ENCODE assay signal across 10 cellular contexts in genomic region chr6:127100510-127101140, GRCh38. TPM values are rescaled to one million over a fixed set of nuclear protein-coding genes. Genes with fewer than 3 reads are reported as not detected.
DNase-seq lines count a peak whose midpoint lies in the region; ATAC-seq, FAIRE-seq and TF ChIP-seq lines count a peak whose summit lies in the region.
"Had no signal": no experiment of that assay in that cellular context is flagged by ENCODE, and none has a peak within 500 bp of the region (broad histone marks: within the 10 kb centered on the region; RNA-seq: fewer than 3 reads in every experiment).

No MANE protein-coding gene starts in this region.

- peaks cover 2% of the 10 kb centered on the region for H3K27me3 ChIP-seq in AG04450 (ENCODE audit: control insufficient read depth, insufficient read depth, low read length)

- peaks cover 4% of the 10 kb centered on the region for H3K27me3 Mint-ChIP-seq in activated naive CD8-positive, alpha-beta T cell treated with anti-CD3 and anti-CD28 coated beads, Interleukin-2, amount 50 U/mL, for 24 hours

- H3K9me3 Mint-ChIP-seq in activated naive CD8-positive, alpha-beta T cell treated with anti-CD3 and anti-CD28 coated beads, Interleukin-2, amount 50 U/mL, for 24 hours, result no peaks in the 10 kb centered on the region

- CTCF ChIA-PET in AG04450 (lab: Charles Lee), result interaction anchor here (0.6 to 2.7 kb wide), 12 partner anchors 20 to 1061 kb away, joined by 3 to 13 read pairs (median 4); no protein-coding TSS in a partner anchor

- no peak for TF ChIP-seq EP300 in Ishikawa (IDR thresholded peaks at IDR 0.05; ENCODE audit: borderline replicate concordance)

- no peak overlapping the region for H3K27ac Mint-ChIP-seq in activated naive CD8-positive, alpha-beta T cell treated with anti-CD3 and anti-CD28 coated beads, Interleukin-2, amount 50 U/mL, for 24 hours

- no peak overlapping the region for H3K4me3 ChIP-seq in AG04450 (ENCODE audit: low read depth, low read length)

- ATAC-seq in HG03520 (IDR thresholded peaks at IDR 0.05; ENCODE audit: unreplicated experiment), result no peak
- no peak for ATAC-seq in activated naive CD8-positive, alpha-beta T cell treated with anti-CD3 and anti-CD28 coated beads, Interleukin-2, amount 50 U/mL, for 24 hours

- H3K36me3 Mint-ChIP-seq in activated naive CD8-positive, alpha-beta T cell treated with anti-CD3 and anti-CD28 coated beads, Interleukin-2, amount 50 U/mL, for 24 hours (ENCODE audit: low read depth), result no peaks in the 10 kb centered on the region

- TF ChIP-seq CTCF in AG04450 (IDR thresholded peaks at IDR 0.05; ENCODE audit: low read depth, low read length) (peak; percentile 47), VCaP (conservative IDR thresholded peaks at IDR 0.05) (peak; percentile 52)

- H3K27ac ChIP-seq in AG04450 (ENCODE audit: low read depth, low read length) (no peak overlapping the region), VCaP (no peak overlapping the region)

- no peaks in the 10 kb centered on the region for H3K4me1 Mint-ChIP-seq in activated naive CD8-positive, alpha-beta T cell treated with anti-CD3 and anti-CD28 coated beads, Interleukin-2, amount 50 U/mL, for 24 hours

- FAIRE-seq in islet of Langerhans (lab: Jason Lieb, UNC), result peak; percentile 87

- POLR2A ChIA-PET in AG04450 (lab: Yijun Ruan, JAX), result no interaction called here

- peak; percentile 39 for TF ChIP-seq RAD21 in Ishikawa (IDR thresholded peaks at IDR 0.05; ENCODE audit: low read depth)

- DNase-seq in AG04450 (ENCODE audit: low read depth, low spot score) (no peak), DMS 273 treated with DMSO at 0.1 percent for 48 hours (lab: John Stamatoyannopoulos, UW) (no peak), globus pallidus (ENCODE audit: low spot score) (no peak)
- DNase-seq in activated naive CD8-positive, alpha-beta T cell treated with anti-CD3 and anti-CD28 coated beads, Interleukin-2, amount 50 U/mL, for 24 hours, result no peak
- DNase-seq: activated gamma-delta T cell, DMS79 had no signal

- no peak overlapping the region for H3K4me3 Mint-ChIP-seq in activated naive CD8-positive, alpha-beta T cell treated with anti-CD3 and anti-CD28 coated beads, Interleukin-2, amount 50 U/mL, for 24 hours

- no peaks in the 10 kb centered on the region for H3K9me3 ChIP-seq in AG04450 (ENCODE audit: control insufficient read depth, insufficient read depth, low read length)

TF ChIP-seq in Ishikawa, 13 proteins besides CTCF, POLR2A, EP300 and RAD21:
- TF ChIP-seq EGR1 (IDR thresholded peaks at IDR 0.05) (no peak), ZBTB7A (IDR thresholded peaks at IDR 0.05; ENCODE audit: low read depth) (no peak), USF1 (IDR thresholded peaks at IDR 0.05) (no peak), FOXM1 (IDR thresholded peaks at IDR 0.05; ENCODE audit: borderline replicate concordance, low read depth) (no peak), CREB1 (IDR thresholded peaks at IDR 0.05; ENCODE audit: low read depth) (no peak), TEAD4 (IDR thresholded peaks at IDR 0.05) (no peak), TAF1 (IDR thresholded peaks at IDR 0.05; ENCODE audit: low read depth) (no peak), TCF12 (IDR thresholded peaks at IDR 0.05; ENCODE audit: low read depth) (no peak), MAX (IDR thresholded peaks at IDR 0.05) (no peak), NFIC (IDR thresholded peaks at IDR 0.05) (no peak), REST (IDR thresholded peaks at IDR 0.05; ENCODE audit: low read depth) (no peak)
TF ChIP-seq in Ishikawa: peak in this region for 0.

RNA-seq across cellular contexts. Expression of gene RSPO3, which starts 17.8 kb away (rescaled TPM):
- not detected in 2 replicates for polyA plus RNA-seq in AG04450 (2011; rRNA removed)
- polyA minus RNA-seq in AG04450 (2011; rRNA and poly(A)+ RNA removed), result not detected in 2 replicates
